18 cellular contexts compared by ENCODE assay signal in the genomic region with DNA sequence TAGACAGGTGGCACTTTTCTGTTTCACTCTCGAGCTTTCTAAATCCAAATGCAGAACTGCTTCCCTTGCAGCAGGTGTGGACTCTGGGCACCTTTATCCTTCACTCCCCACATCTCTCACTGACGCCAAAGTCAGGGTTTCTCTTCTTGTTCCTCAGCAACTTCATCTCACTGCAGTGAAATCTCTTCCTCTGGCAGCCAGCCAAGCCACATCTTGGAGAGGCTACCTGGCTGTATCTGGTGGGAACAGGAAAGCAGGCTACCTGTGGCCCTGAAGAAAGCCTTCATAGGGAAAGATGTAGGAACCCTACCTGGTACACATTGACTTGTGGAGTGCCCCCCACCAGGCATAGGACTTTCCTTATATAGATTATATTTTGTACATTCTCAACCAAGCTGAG.
"Had no signal": no experiment of that assay in that cellular context is flagged by ENCODE, and none has a peak within 500 bp of the region (broad histone marks: within the 10 kb centered on the region; RNA-seq: fewer than 3 reads in every experiment).

No MANE protein-coding gene starts in this region.

- DNase-seq: activated CD4-positive, alpha-beta T cell treated with anti-CD3 and anti-CD28 coated beads, Interleukin-2, amount 10 ng/mL, durations not matched to agents 24 days and 14 days; activated CD4-positive, CD25-positive, alpha-beta regulatory T cell; activated CD8-positive, alpha-beta memory T cell treated with anti-CD3 and anti-CD28 coated beads, Interleukin-2, amount 50 U/mL, for 4 hours; activated CD8-positive, alpha-beta T cell treated with anti-CD3 and anti-CD28 coated beads, Interleukin-2, amount 10 ng/mL, durations not matched to agents 7 days and 5 days; activated gamma-delta T cell treated with Interleukin-2 at 50 U/mL for 16 hours; activated naive CD8-positive, alpha-beta T cell treated with anti-CD3 and anti-CD28 coated beads, Interleukin-2, amount 10 ng/mL, durations not matched to agents 7 days and 5 days; activated T-cell treated with anti-CD3 and anti-CD28 coated beads, Interleukin-2, amount 50 U/mL, for 48 hours; dermis blood vessel endothelial cell; effector memory CD8-positive, alpha-beta T cell; foreskin melanocyte; kidney glomerular epithelial cell; nucleus accumbens; stimulated activated CD4-positive, alpha-beta T cell treated with anti-CD3 and anti-CD28 coated beads, Interleukin-4, amount 100 ng/mL, for 1 hour; stimulated activated naive B cell treated with anti-CD40 and anti-IgM and Interleukin-4, amounts not matched to agents 10 μg/mL and 1 μg/mL and 100 μg/mL, for 72 hours had no signal

- H3K27me3 ChIP-seq: right atrium auricular region, tibial nerve, vagina had no signal

- H3K27ac ChIP-seq: epithelial cell of prostate, right atrium auricular region, tibial nerve, vagina had no signal

- H3K36me3 ChIP-seq: right atrium auricular region, tibial nerve, vagina had no signal

- H3K4me1 ChIP-seq: right atrium auricular region, tibial nerve, vagina had no signal

- H3K9me3 ChIP-seq: right atrium auricular region, tibial nerve, vagina had no signal

- H3K4me3 ChIP-seq: right atrium auricular region, tibial nerve, vagina had no signal
